Comparison of ENCODE assay signal across 9 cellular contexts in genomic region chr10:73246783-73247508, GRCh38. TPM values are rescaled to one million over a fixed set of nuclear protein-coding genes. Genes with fewer than 3 reads are reported as not detected.
A peak's percentile ranks its signal among the peaks of the same experiment; 100 is the strongest.
DNase-seq lines count a peak whose midpoint lies in the region; ATAC-seq, FAIRE-seq and TF ChIP-seq lines count a peak whose summit lies in the region.
"Had no signal": no experiment of that assay in that cellular context is flagged by ENCODE, and none has a peak within 500 bp of the region (broad histone marks: within the 10 kb centered on the region; RNA-seq: fewer than 3 reads in every experiment).

Gene DNAJC9, minus strand, starts transcription at chr10:73247255. Its CDS starts 66 bp downstream, at chr10:73247189.

- H4K20me1 ChIP-seq in keratinocyte (ENCODE audit: control insufficient read depth, extremely low read depth, insufficient read depth, low read length): no peaks in the 10 kb centered on the region

- H3K9me1 ChIP-seq in keratinocyte (ENCODE audit: control insufficient read depth, extremely low read depth, insufficient read depth, low read length): no peaks in the 10 kb centered on the region

- H3K4me2 ChIP-seq in keratinocyte (ENCODE audit: control insufficient read depth, extremely low read depth, insufficient read depth, low read depth, low read length): peak within 1 kb of the TSS; percentile 96

- H3K36me3 Mint-ChIP-seq in central memory CD8-positive, alpha-beta T cell (ENCODE audit: insufficient read depth): peaks cover 49% of the 10 kb centered on the region

- peaks cover 34% of the 10 kb centered on the region for H3K4me1 ChIP-seq in keratinocyte (ENCODE audit: control insufficient read depth, extremely low read depth, insufficient read depth, low read length)

- H3K27ac ChIP-seq in keratinocyte (ENCODE audit: control insufficient read depth, insufficient read depth, low read length): peak within 1 kb of the TSS; percentile 74

- H3K4me1 Mint-ChIP-seq in central memory CD8-positive, alpha-beta T cell: peaks cover 41% of the 10 kb centered on the region

- TF ChIP-seq CTCF in AG09319 (IDR thresholded peaks at IDR 0.05; ENCODE audit: low read depth, low read length): no peak; the same call in 1 of the 2 replicates
- peak in 2 of 3 experiments; percentile 1 to 11 for TF ChIP-seq CTCF in keratinocyte (optimal IDR thresholded peaks at IDR 0.05 in 1 of 3, IDR thresholded peaks at IDR 0.05 in 1 of 3, conservative IDR thresholded peaks at IDR 0.05 in 1 of 3; ENCODE audit: extremely low read depth in 1 of 3, insufficient read depth in 2 of 3, low read length in 3 of 3)

- no peak for FAIRE-seq in keratinocyte (lab: Jason Lieb, UNC)
- FAIRE-seq: endometrium had no signal

- H3K27ac Mint-ChIP-seq in central memory CD8-positive, alpha-beta T cell (ENCODE audit: low read depth): peak within 1 kb of the TSS; percentile 85

- no peaks in the 10 kb centered on the region for H3K27me3 ChIP-seq in keratinocyte (ENCODE audit: control insufficient read depth, extremely low read depth, insufficient read depth, low read length)

- H3K79me2 ChIP-seq in keratinocyte (ENCODE audit: control insufficient read depth, insufficient read depth, low read length): peaks cover 56% of the 10 kb centered on the region

- H3K9ac ChIP-seq in keratinocyte (ENCODE audit: control insufficient read depth, extremely low read depth, insufficient read depth, low read length): peak within 1 kb of the TSS; percentile 91

- H3K27me3 Mint-ChIP-seq in central memory CD8-positive, alpha-beta T cell: no peaks in the 10 kb centered on the region

- no peaks in the 10 kb centered on the region for H3K9me3 Mint-ChIP-seq in central memory CD8-positive, alpha-beta T cell

- H3K4me3 Mint-ChIP-seq in central memory CD8-positive, alpha-beta T cell: peak within 1 kb of the TSS; percentile 91

- H3K9me3 ChIP-seq in keratinocyte (ENCODE audit: control insufficient read depth, low read depth, low read length): no peaks in the 10 kb centered on the region

- peak within 1 kb of the TSS; percentile 93 for H2AFZ ChIP-seq in keratinocyte (ENCODE audit: control insufficient read depth, low read length)

- dilution Hi-C loops in keratinocyte (cut with MboI; ENCODE audit: extremely low pct_ligation_motif_present, low sequenced_read_pairs): no loop called here

- peaks cover 16 to 45% of the 10 kb centered on the region in 2 experiments for H3K36me3 ChIP-seq in keratinocyte (ENCODE audit: control insufficient read depth in 2 of 2, extremely low read depth in 1 of 2, insufficient read depth in 2 of 2, low read length in 2 of 2)

- ATAC-seq in GM19023 (IDR thresholded peaks at IDR 0.05; ENCODE audit: unreplicated experiment) (peak; percentile 87), HG03280 (IDR thresholded peaks at IDR 0.05; ENCODE audit: unreplicated experiment) (peak; percentile 81)
- peak; percentile 83 for ATAC-seq in central memory CD8-positive, alpha-beta T cell (replicated peaks; ENCODE audit: extremely low read depth, poor library complexity, severe bottlenecking)

- H3K4me3 ChIP-seq in keratinocyte (ENCODE audit: control insufficient read depth in 2 of 3, extremely low read depth in 1 of 3, insufficient read depth in 2 of 3, low read depth in 1 of 3, low read length in 3 of 3): peak within 1 kb of the TSS; percentile 70 to 96 (median 86)

- DNase-seq in AG09319 (ENCODE audit: extremely low read depth, low read depth) (peak; percentile 75), NCI-H345 (lab: John Stamatoyannopoulos, UW) (peak; percentile 90), keratinocyte (ENCODE audit: low read depth, low spot score) (peak; percentile 75)
- DNase-seq in activated CD4-positive, CD25-positive, alpha-beta regulatory T cell treated with anti-CD3 and anti-CD28 coated beads, Interleukin-2, amount 50 U/mL, for 16 hours (ENCODE audit: low read depth, low spot score): peak; percentile 96
- DNase-seq in central memory CD8-positive, alpha-beta T cell (ENCODE audit: low spot score in 2 of 2): peak; percentile 95 to 96
- peak; percentile 94 to 98 for DNase-seq in stimulated activated CD4-positive, alpha-beta T cell treated with anti-CD3 and anti-CD28 coated beads, Interleukin-15, amount 100 ng/mL, for 1 hour (ENCODE audit: low read depth in 1 of 2, low spot score in 1 of 2)

RNA-seq across cellular contexts. Expression of gene DNAJC9, which starts in this region (rescaled TPM):
- polyA plus RNA-seq in keratinocyte: 14.1 to 23.9 TPM (median 23.3 TPM) in 3 replicates
- 12.7 TPM for polyA plus RNA-seq in keratinocyte (2011; ENCODE audit: low read depth)
- polyA plus RNA-seq in keratinocyte (2011; cell fraction: cytosol; rRNA removed): 16.0 and 21.1 TPM in 2 replicates
- 18.9 and 23.5 TPM in 2 replicates for polyA plus RNA-seq in keratinocyte (2011; cell fraction: nucleus; rRNA removed)
- polyA plus RNA-seq in keratinocyte (2012; ENCODE audit: low replicate concordance): 11.4 and 20.8 TPM in 2 replicates
- 5.7 to 22.0 TPM (median 9.4 TPM) in 3 replicates for polyA minus RNA-seq in keratinocyte
- polyA minus RNA-seq in keratinocyte (2011; cell fraction: cytosol; rRNA and poly(A)+ RNA removed): 16.7 TPM
- 6.1 and 7.9 TPM in 2 replicates for polyA minus RNA-seq in keratinocyte (2011; cell fraction: nucleus; rRNA and poly(A)+ RNA removed)

Comparison
In these comparisons a context has a peak if more than half of its experiments do, and no peak if none do; other contexts are left out.
1. Peak in every context shown above with its lines: DNase-seq, ATAC-seq, H3K4me3 ChIP-seq and H3K27ac ChIP-seq.